8 cellular contexts compared by ENCODE assay signal in the genomic region with DNA sequence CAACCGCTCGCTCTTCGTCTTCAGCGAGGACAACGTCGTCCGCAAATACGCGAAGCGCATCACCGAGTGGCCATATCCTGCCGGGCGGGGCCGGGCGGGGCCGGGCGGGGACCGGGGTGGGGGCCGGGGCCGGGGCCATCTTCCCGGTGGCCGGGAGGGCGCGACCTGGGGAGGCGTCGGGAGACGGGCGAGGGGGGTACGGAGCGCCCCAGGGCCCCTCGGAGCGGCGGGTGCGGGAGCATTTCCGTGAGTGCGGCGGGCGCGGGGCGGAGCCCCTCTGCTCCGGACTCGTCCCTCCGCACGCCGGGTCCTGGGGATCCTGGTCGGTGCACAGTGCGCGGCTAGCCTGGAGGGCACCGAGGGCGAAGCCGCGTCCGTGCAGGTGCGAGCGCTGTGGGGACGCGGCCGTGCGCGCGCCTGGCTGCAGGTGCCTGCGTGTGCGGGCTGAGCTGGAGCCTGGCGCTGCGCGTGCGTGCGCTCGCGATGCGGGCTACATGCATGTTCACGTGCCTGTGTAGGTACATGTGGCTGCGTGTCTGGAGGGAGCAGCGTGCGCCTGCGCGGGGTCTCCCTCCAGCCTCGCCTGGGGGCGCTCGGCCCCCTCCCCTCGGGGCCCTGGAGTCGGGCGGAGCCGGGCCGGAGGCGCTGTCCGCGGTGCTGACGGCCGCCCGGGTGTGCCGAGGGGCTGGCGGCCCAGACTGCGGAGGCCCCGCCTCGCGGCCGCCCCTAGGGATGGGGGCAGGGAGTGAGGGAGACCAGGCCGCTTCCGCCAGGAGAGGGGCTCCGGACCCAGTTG. TPM values are rescaled to one million over a fixed set of nuclear protein-coding genes. Genes with fewer than 3 reads are reported as not detected.
DNase-seq lines count a peak whose midpoint lies in the region; ATAC-seq and TF ChIP-seq lines count a peak whose summit lies in the region.

No MANE protein-coding gene starts in this region.

- peak; percentile 31; the same call in 1 of the 2 replicates for TF ChIP-seq CTCF in LNCaP clone FGC (IDR thresholded peaks at IDR 0.05; ENCODE audit: control insufficient read depth, extremely low read depth, insufficient read depth)
- TF ChIP-seq CTCF in ascending aorta (IDR thresholded peaks at IDR 0.05), result no peak

- H3K9me3 Mint-ChIP-seq in stimulated activated naive B cell treated with anti-CD40 and anti-IgM and Interleukin-4, amounts not matched to agents 10 μg/mL and 1 μg/mL and 100 μg/mL, for 72 hours, result peaks cover 0 to 4% of the 10 kb centered on the region in 2 donors

- H3K4me3 ChIP-seq in LNCaP clone FGC (ENCODE audit: low read depth, low read length), result peak overlapping the region; percentile 36
- H3K4me3 ChIP-seq in ascending aorta, result peak overlapping the region; percentile 19 to 39
- peak overlapping the region; percentile 48 for H3K4me3 ChIP-seq in iPS-18a (ENCODE audit: low read length)

- DNase-seq in AG20443 (ENCODE audit: low spot score) (peak; percentile 58), LNCaP clone FGC (ENCODE audit: low read depth) (peak; percentile 8), ascending aorta (ENCODE audit: low spot score in 2 of 2) (no peak), dedifferentiated amniotic fluid mesenchymal stem cell (ENCODE audit: extremely low spot score) (no peak), hepatic stellate cell (ENCODE audit: low spot score) (no peak)
- no peak for DNase-seq in stimulated activated naive B cell treated with anti-CD40 and anti-IgM and Interleukin-4, amounts not matched to agents 10 μg/mL and 1 μg/mL and 100 μg/mL, for 72 hours

- H3K36me3 Mint-ChIP-seq in stimulated activated naive B cell treated with anti-CD40 and anti-IgM and Interleukin-4, amounts not matched to agents 10 μg/mL and 1 μg/mL and 100 μg/mL, for 72 hours, result peaks cover 0 to 3% of the 10 kb centered on the region in 2 donors

- intact Hi-C loops in ascending aorta (cut with DNase I), result no loop called here

- H3K27me3 Mint-ChIP-seq in stimulated activated naive B cell treated with anti-CD40 and anti-IgM and Interleukin-4, amounts not matched to agents 10 μg/mL and 1 μg/mL and 100 μg/mL, for 72 hours, result peaks cover 49 to 64% of the 10 kb centered on the region in 2 donors

- H3K4me1 Mint-ChIP-seq in stimulated activated naive B cell treated with anti-CD40 and anti-IgM and Interleukin-4, amounts not matched to agents 10 μg/mL and 1 μg/mL and 100 μg/mL, for 72 hours, result peaks cover 0 to 2% of the 10 kb centered on the region in 2 donors

- no peak overlapping the region for H3K9ac ChIP-seq in iPS-18a (ENCODE audit: low read length)

- H3K36me3 ChIP-seq in ascending aorta (no peaks in the 10 kb centered on the region), iPS-18a (ENCODE audit: control insufficient read depth, low read depth, low read length) (no peaks in the 10 kb centered on the region)

- peak; percentile 53 to 57 for ATAC-seq in stimulated activated naive B cell treated with anti-CD40 and anti-IgM and Interleukin-4, amounts not matched to agents 10 μg/mL and 1 μg/mL and 100 μg/mL, for 72 hours (replicated peaks)
- no peak for ATAC-seq in HG03025 (IDR thresholded peaks at IDR 0.05; ENCODE audit: low FRiP score, unreplicated experiment)

- no peaks in the 10 kb centered on the region for H3K9me3 ChIP-seq in ascending aorta
- H3K9me3 ChIP-seq in iPS-18a (ENCODE audit: control insufficient read depth, low read depth, low read length), result no peaks in the 10 kb centered on the region

- H3K27me3 ChIP-seq in ascending aorta (peaks cover 13% of the 10 kb centered on the region), iPS-18a (ENCODE audit: control insufficient read depth, insufficient read depth, low read length) (peaks cover 28% of the 10 kb centered on the region)

- H3K4me1 ChIP-seq in ascending aorta (no peaks in the 10 kb centered on the region), iPS-18a (ENCODE audit: control insufficient read depth, low read depth, low read length) (no peaks in the 10 kb centered on the region)

- H3K27ac Mint-ChIP-seq in stimulated activated naive B cell treated with anti-CD40 and anti-IgM and Interleukin-4, amounts not matched to agents 10 μg/mL and 1 μg/mL and 100 μg/mL, for 72 hours, result no peak overlapping the region

- peak overlapping the region in 1 of 2 donors; percentile 48 for H3K4me3 Mint-ChIP-seq in stimulated activated naive B cell treated with anti-CD40 and anti-IgM and Interleukin-4, amounts not matched to agents 10 μg/mL and 1 μg/mL and 100 μg/mL, for 72 hours

- H3K27ac ChIP-seq in ascending aorta (no peak overlapping the region), iPS-18a (ENCODE audit: low read length) (no peak overlapping the region)

RNA-seq across cellular contexts. Expression of gene CACNA1B, which starts 0.8 kb away (rescaled TPM):
- total RNA-seq in ascending aorta, result not detected

Comparison
In these comparisons a context has a peak if more than half of its experiments do, and no peak if none do; other contexts are left out.
1. DNase-seq: peak in AG20443 (single experiment) and LNCaP clone FGC (single experiment); none in ascending aorta (0 of 2), stimulated activated naive B cell treated with anti-CD40 and anti-IgM and Interleukin-4, amounts not matched to agents 10 μg/mL and 1 μg/mL and 100 μg/mL, for 72 hours (single experiment), dedifferentiated amniotic fluid mesenchymal stem cell (single experiment) and hepatic stellate cell (single experiment).
2. Peak in every context shown above with its lines, with median percentiles within 50 percentile points of each other: H3K4me3 ChIP-seq.